Comparison of ENCODE assay signal across 22 cellular contexts in genomic region chr5:3303777-3304176, GRCh38.
A peak's percentile ranks its signal among the peaks of the same experiment; 100 is the strongest.
DNase-seq lines count a peak whose midpoint lies in the region; ATAC-seq, FAIRE-seq and TF ChIP-seq lines count a peak whose summit lies in the region.
"Had no signal": no experiment of that assay in that cellular context is flagged by ENCODE, and none has a peak within 500 bp of the region (broad histone marks: within the 10 kb centered on the region; RNA-seq: fewer than 3 reads in every experiment).

No MANE protein-coding gene starts in this region.

- FAIRE-seq in HepG2 (lab: Jason Lieb, UNC), result no peak
- FAIRE-seq: HTR-8/SVneo had no signal

- peaks cover 4% of the 10 kb centered on the region for H3K9me3 Mint-ChIP-seq in chondrocyte (ENCODE audit: low read depth)

- no peak overlapping the region for H2AFZ ChIP-seq in HepG2 (ENCODE audit: low read length)

- H3K36me3 ChIP-seq in right lobe of liver, result no peaks in the 10 kb centered on the region
- no peaks in the 10 kb centered on the region for H3K36me3 ChIP-seq in HepG2 (replicated peaks in 1 of 2; ENCODE audit: control insufficient read depth in 1 of 2, insufficient read depth in 2 of 2, low read length in 2 of 2)
- H3K36me3 ChIP-seq: BLaER1 had no signal

- H3K9me3 ChIP-seq in right lobe of liver, result no peaks in the 10 kb centered on the region
- H3K9me3 ChIP-seq in HepG2 (ENCODE audit: low read length), result no peaks in the 10 kb centered on the region
- H3K9me3 ChIP-seq: BLaER1 had no signal

- intact Hi-C loops in right lobe of liver (cut with DNase I), result no loop called here
- intact Hi-C loops in HepG2 (cut with micrococcal nuclease; ENCODE audit: unreplicated experiment), result no loop called here

- H3K4me3 ChIP-seq in right lobe of liver, result no peak overlapping the region
- H3K4me3 ChIP-seq in HepG2 (replicated peaks in 1 of 3; ENCODE audit: insufficient read depth in 1 of 3, low read depth in 2 of 3, low read length in 3 of 3), result no peak overlapping the region
- H3K4me3 ChIP-seq: BLaER1 had no signal

- H3K36me3 Mint-ChIP-seq in chondrocyte (ENCODE audit: low read depth), result no peaks in the 10 kb centered on the region
- H3K36me3 Mint-ChIP-seq: CD4-positive, alpha-beta memory T cell had no signal

- BruUV-seq in HepG2 (replicated peaks; lab: Mats Ljungman, UMichigan), result no TSS peak

- H3K4me1 ChIP-seq in right lobe of liver, result no peaks in the 10 kb centered on the region
- H3K4me1 ChIP-seq in HepG2 (ENCODE audit: insufficient read depth, low read length), result no peaks in the 10 kb centered on the region

- POLR2A ChIA-PET in HepG2 (lab: Yijun Ruan, JAX), result no interaction called here

- H3K27me3 Mint-ChIP-seq in chondrocyte (ENCODE audit: low read depth), result peaks cover 2% of the 10 kb centered on the region
- H3K27me3 Mint-ChIP-seq: CD4-positive, alpha-beta memory T cell had no signal

- no peak overlapping the region for H3K4me3 Mint-ChIP-seq in chondrocyte (ENCODE audit: unreplicated experiment)
- H3K4me3 Mint-ChIP-seq: CD4-positive, alpha-beta memory T cell; H9; IgD-negative memory B cell had no signal

- no peak for TF ChIP-seq CTCF in right lobe of liver (IDR thresholded peaks at IDR 0.05)
- TF ChIP-seq CTCF in HepG2 (CRISPR knock-in tag; IDR thresholded peaks at IDR 0.05), result no peak
- TF ChIP-seq CTCF in chondrocyte (IDR thresholded peaks at IDR 0.05), result no peak

- TF ChIP-seq POLR2A in right lobe of liver (IDR thresholded peaks at IDR 0.05) (no peak), HepG2 (IDR thresholded peaks at IDR 0.05; ENCODE audit: insufficient read depth in 1 of 2, low read depth in 2 of 2, low read length in 2 of 2) (no peak)

- H3K9ac ChIP-seq in HepG2 (ENCODE audit: insufficient read depth, low read depth, low read length), result no peak overlapping the region
- H3K9ac ChIP-seq: BLaER1 had no signal

- H3K4me1 Mint-ChIP-seq in chondrocyte (ENCODE audit: low read depth), result peaks cover 31% of the 10 kb centered on the region
- H3K4me1 Mint-ChIP-seq: IgD-negative memory B cell had no signal

- no peak for TF ChIP-seq RAD21 in HepG2 (CRISPR knock-in tag; IDR thresholded peaks at IDR 0.05)

- no peak overlapping the region for H3K4me2 ChIP-seq in HepG2 (ENCODE audit: low read depth, low read length)
- H3K4me2 ChIP-seq: BLaER1 had no signal

- WGBS in right lobe of liver (ENCODE audit: insufficient coverage, low coverage, low lambda C conversion rate, missing lambda C conversion rate), result 25% methylated on average over 3 of the region's 3 CpGs
- WGBS in HepG2 (ENCODE audit: low lambda C conversion rate), result 0% methylated on average over 3 of the region's 3 CpGs

- TF ChIP-seq EP300 in HepG2 (IDR thresholded peaks at IDR 0.05; ENCODE audit: low read depth in 2 of 2, low read length in 2 of 2) (no peak), HepG2 (CRISPR knock-in tag; IDR thresholded peaks at IDR 0.05; ENCODE audit: borderline replicate concordance) (no peak)

- H3K27me3 ChIP-seq in right lobe of liver (no peaks in the 10 kb centered on the region), HepG2 (ENCODE audit: control insufficient read depth in 1 of 2, insufficient read depth in 2 of 2, low read length in 2 of 2) (peaks cover 0 to 33% of the 10 kb centered on the region in 2 experiments; a peak in 3 of 5 replicates)

- ATAC-seq in right lobe of liver (peak in 3 of 4 donors; percentile 30 to 51 (median 50)), HepG2 (no peak), GM18870 (IDR thresholded peaks at IDR 0.05; ENCODE audit: unreplicated experiment) (no peak)

- H3K27ac ChIP-seq in right lobe of liver (no peak overlapping the region), HepG2 (ENCODE audit: extremely low read length, insufficient read depth, low read length) (no peak overlapping the region)
- H3K27ac ChIP-seq: BLaER1, HL-60 had no signal

- no peaks in the 10 kb centered on the region for H4K20me1 ChIP-seq in HepG2 (ENCODE audit: insufficient read depth, low read length)
- H4K20me1 ChIP-seq: BLaER1 had no signal

- peak overlapping the region; percentile 51 for H3K27ac Mint-ChIP-seq in chondrocyte (ENCODE audit: unreplicated experiment)
- H3K27ac Mint-ChIP-seq: CD4-positive, alpha-beta memory T cell; H9; IgD-negative memory B cell had no signal

- DNase-seq in right lobe of liver (no peak), HepG2 (ENCODE audit: low spot score) (no peak), chondrocyte (ENCODE audit: low spot score) (no peak), lung microvascular endothelial cell (ENCODE audit: low read depth in 2 of 2) (peak; percentile 62 to 65), NCI-H1048 (lab: John Stamatoyannopoulos, UW) (no peak)
- DNase-seq in stimulated activated CD4-positive, alpha-beta T cell treated with anti-CD3 and anti-CD28 coated beads, Interleukin-2, amount 100 ng/mL, for 24 hours, result no peak
- DNase-seq: CD4-positive, alpha-beta memory T cell; DMS153; GF-D8; H9; Karpas-422; MM.1S; NCI-H1092 treated with DMSO at 0.1 percent for 48 hours; NCI-H1694; NCI-H2227 treated with DMSO at 0.1 percent for 48 hours; NCI-H524; NCI-H82 had no signal

- CTCF ChIA-PET in HepG2 (lab: Yijun Ruan, JAX; ENCODE audit: low intra/inter-chr PET ratio, low total read pairs), result no interaction called here

- in situ Hi-C loops in HepG2 (cut with HindIII; ENCODE audit: extremely low pct_ligation_motif_present, low pct_unique_long_range_greater_than_20kb), result no loop called here

- H3K79me2 ChIP-seq in HepG2 (ENCODE audit: insufficient read depth, low read length), result no peaks in the 10 kb centered on the region

TF ChIP-seq in HepG2, 621 proteins besides CTCF, POLR2A, EP300 and RAD21:
- TF ChIP-seq TCF7L2 (IDR thresholded peaks at IDR 0.05; ENCODE audit: low read depth, low read length) (no peak), KAT8 (CRISPR knock-in tag; IDR thresholded peaks at IDR 0.05) (no peak), ZNF567 (CRISPR knock-in tag; IDR thresholded peaks at IDR 0.05; ENCODE audit: borderline replicate concordance) (no peak), ZNF547 (CRISPR knock-in tag; IDR thresholded peaks at IDR 0.05) (no peak), ZFP90 (CRISPR knock-in tag; IDR thresholded peaks at IDR 0.05; ENCODE audit: borderline replicate concordance) (no peak), ISX (CRISPR knock-in tag; conservative IDR thresholded peaks at IDR 0.05) (no peak), ZNF232 (CRISPR knock-in tag; IDR thresholded peaks at IDR 0.05; ENCODE audit: borderline replicate concordance) (no peak), ZNF878 (CRISPR knock-in tag; IDR thresholded peaks at IDR 0.05) (no peak)

Comparison
In these comparisons a context has a peak if more than half of its experiments do, and no peak if none do; other contexts are left out.
1. ATAC-seq: peak in right lobe of liver (3 of 4); none in HepG2 (single experiment) and GM18870 (single experiment).
2. DNase-seq: peak in lung microvascular endothelial cell (2 of 2); none in right lobe of liver (0 of 3), HepG2 (single experiment), chondrocyte (single experiment), NCI-H1048 (single experiment) and stimulated activated CD4-positive, alpha-beta T cell treated with anti-CD3 and anti-CD28 coated beads, Interleukin-2, amount 100 ng/mL, for 24 hours (0 of 2).